In the genomic region with DNA sequence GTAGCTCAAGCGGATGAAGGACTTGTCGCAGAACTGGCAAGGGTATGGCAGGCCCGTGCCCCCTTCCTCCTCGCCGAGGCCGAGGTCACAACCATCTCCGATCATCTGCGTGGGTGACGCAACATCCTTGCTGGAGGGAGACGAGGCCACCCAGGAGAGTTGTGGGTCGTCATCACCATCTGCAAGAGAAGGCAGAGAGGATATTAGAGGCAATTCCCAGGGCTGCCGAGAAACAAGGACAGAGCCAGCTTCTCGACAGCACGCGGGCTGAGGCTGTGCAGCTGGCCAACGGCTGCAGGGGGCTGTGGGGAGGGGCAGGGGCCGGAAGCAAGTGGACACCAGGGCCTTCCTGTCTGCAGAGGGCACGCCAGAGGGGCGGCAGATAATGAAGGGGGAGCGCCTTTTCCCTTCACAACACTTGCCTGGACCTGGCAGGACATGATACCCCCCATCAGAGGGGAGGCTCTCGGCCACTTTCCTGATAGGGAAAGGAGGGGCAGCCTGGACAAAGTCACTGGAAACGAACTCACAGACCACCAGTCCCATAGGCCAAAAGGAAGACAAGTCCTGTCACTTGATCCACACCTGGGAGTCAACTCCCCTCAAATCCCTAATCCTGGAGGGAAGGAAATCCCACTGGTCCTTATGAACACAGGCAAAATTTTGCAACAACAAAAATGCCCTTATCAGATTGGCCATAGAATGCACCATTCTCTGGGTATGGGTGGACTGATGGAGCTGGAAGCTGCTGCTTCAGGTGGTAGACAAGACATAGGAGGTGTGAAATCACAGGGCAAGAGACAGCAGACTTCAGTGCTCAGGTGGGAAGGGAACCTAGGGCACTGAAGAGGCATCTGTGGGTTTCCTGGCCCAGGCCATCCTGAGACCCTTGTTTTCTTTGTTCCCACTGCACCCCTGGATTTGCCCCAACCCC, we compare ENCODE assay signal across 12 cellular contexts.
DNase-seq lines count a peak whose midpoint lies in the region; ATAC-seq and TF ChIP-seq lines count a peak whose summit lies in the region.
"Had no signal": no experiment of that assay in that cellular context is flagged by ENCODE, and none has a peak within 500 bp of the region (broad histone marks: within the 10 kb centered on the region; RNA-seq: fewer than 3 reads in every experiment).

No MANE protein-coding gene starts in this region.

- CTCF ChIA-PET in T-cell (lab: Charles Lee), result no interaction called here
- CTCF ChIA-PET in activated CD8-positive, alpha-beta memory T cell treated with anti-CD3 and anti-CD28 coated beads, Interleukin-2, amount 10 ng/mL, durations not matched to agents 7 days and 5 days (lab: Charles Lee), result no interaction called here

- ATAC-seq in mucosa of descending colon, result peak; percentile 20
- no peak for ATAC-seq in T-cell (replicated peaks in 1 of 4)
- no peak for ATAC-seq in activated CD8-positive, alpha-beta memory T cell treated with anti-CD3 and anti-CD28 coated beads, Interleukin-2, amount 10 ng/mL, durations not matched to agents 7 days and 5 days
- no peak for ATAC-seq in HG03175 (IDR thresholded peaks at IDR 0.05; ENCODE audit: unreplicated experiment)

- no peak for TF ChIP-seq CTCF in mucosa of descending colon (IDR thresholded peaks at IDR 0.05)

- H3K27me3 Mint-ChIP-seq in T-cell, result peaks cover 3 to 10% of the 10 kb centered on the region in 2 donors
- H3K27me3 Mint-ChIP-seq in activated CD8-positive, alpha-beta memory T cell treated with anti-CD3 and anti-CD28 coated beads, Interleukin-2, amount 10 ng/mL, durations not matched to agents 7 days and 5 days, result no peaks in the 10 kb centered on the region

- H3K4me3 ChIP-seq in SJSA1, result no peak overlapping the region
- no peak overlapping the region for H3K4me3 ChIP-seq in esophagus (ENCODE audit: low read depth in 1 of 2, low read length in 2 of 2)
- H3K4me3 ChIP-seq in mucosa of descending colon, result no peak overlapping the region
- no peak overlapping the region for H3K4me3 ChIP-seq in stomach smooth muscle (ENCODE audit: low read length in 2 of 2)

- H3K36me3 Mint-ChIP-seq in T-cell, result no peaks in the 10 kb centered on the region
- no peaks in the 10 kb centered on the region for H3K36me3 Mint-ChIP-seq in activated CD8-positive, alpha-beta memory T cell treated with anti-CD3 and anti-CD28 coated beads, Interleukin-2, amount 10 ng/mL, durations not matched to agents 7 days and 5 days

- H3K4me1 Mint-ChIP-seq in T-cell, result no peaks in the 10 kb centered on the region
- no peaks in the 10 kb centered on the region for H3K4me1 Mint-ChIP-seq in activated CD8-positive, alpha-beta memory T cell treated with anti-CD3 and anti-CD28 coated beads, Interleukin-2, amount 10 ng/mL, durations not matched to agents 7 days and 5 days

- POLR2A ChIA-PET in T-cell (lab: Charles Lee), result no interaction called here

- peak; percentile 68 to 75 for DNase-seq in SJSA1 (ENCODE audit: low read depth in 1 of 2, low spot score in 2 of 2)
- peak in 1 of 3 donors; percentile 8 for DNase-seq in mucosa of descending colon
- DNase-seq in T-cell, result no peak
- DNase-seq in activated CD8-positive, alpha-beta memory T cell treated with anti-CD3 and anti-CD28 coated beads, Interleukin-2, amount 10 ng/mL, durations not matched to agents 7 days and 5 days, result no peak
- no peak for DNase-seq in activated CD4-positive, CD25-positive, alpha-beta regulatory T cell treated with anti-CD3 and anti-CD28 coated beads, Interleukin-2, amount 50 U/mL, for 72 hours
- DNase-seq: activated CD4-positive, alpha-beta T cell treated with anti-CD3 and anti-CD28 coated beads, Interleukin-2, amount 50 U/mL, for 1 hour; activated effector memory CD4-positive, alpha-beta T cell treated with Interleukin-2 at 50 U/mL for 16 hours; NCI-H2227 treated with DMSO at 0.1 percent for 48 hours had no signal

- intact Hi-C loops in mucosa of descending colon (cut with DNase I, micrococcal nuclease), result no loop called here

- H3K4me3 Mint-ChIP-seq in T-cell, result no peak overlapping the region
- no peak overlapping the region for H3K4me3 Mint-ChIP-seq in activated CD8-positive, alpha-beta memory T cell treated with anti-CD3 and anti-CD28 coated beads, Interleukin-2, amount 10 ng/mL, durations not matched to agents 7 days and 5 days
- H3K4me3 Mint-ChIP-seq: stimulated activated naive CD8-positive, alpha-beta T cell treated with anti-CD3 and anti-CD28 coated beads, Interleukin-15, Interleukin-2, amounts not matched to agents 100 ng/mL and 50 ng/mL, for 24 hours had no signal

- 68 to 71% methylated on average over 22 of the region's 22 CpGs for WGBS in esophagus, 2 donors

- H3K36me3 ChIP-seq in SJSA1 (no peaks in the 10 kb centered on the region; the same call in 1 of the 2 replicates), esophagus (ENCODE audit: control insufficient read depth in 2 of 2, insufficient read depth in 2 of 2, low read length in 1 of 2) (no peaks in the 10 kb centered on the region), mucosa of descending colon (ENCODE audit: low read depth) (no peaks in the 10 kb centered on the region), stomach smooth muscle (ENCODE audit: control insufficient read depth in 2 of 2, insufficient read depth in 2 of 2, low read length in 2 of 2) (peaks cover 27 to 28% of the 10 kb centered on the region in 2 donors)

- peaks cover 48% of the 10 kb centered on the region for H3K4me1 ChIP-seq in SJSA1 (replicated peaks)
- H3K4me1 ChIP-seq in esophagus (ENCODE audit: control insufficient read depth in 2 of 2, insufficient read depth in 2 of 2, low read length in 1 of 2), result peaks cover 0 to 4% of the 10 kb centered on the region in 2 donors
- H3K4me1 ChIP-seq in mucosa of descending colon (ENCODE audit: low read depth), result no peaks in the 10 kb centered on the region
- peaks cover 25% of the 10 kb centered on the region for H3K4me1 ChIP-seq in stomach smooth muscle (ENCODE audit: control insufficient read depth, insufficient read depth, low read length)

- H3K9me3 Mint-ChIP-seq in T-cell, result no peaks in the 10 kb centered on the region
- no peaks in the 10 kb centered on the region for H3K9me3 Mint-ChIP-seq in activated CD8-positive, alpha-beta memory T cell treated with anti-CD3 and anti-CD28 coated beads, Interleukin-2, amount 10 ng/mL, durations not matched to agents 7 days and 5 days (ENCODE audit: low read depth)

- peak overlapping the region in 1 of 2 donors; percentile 49 for H3K9ac ChIP-seq in stomach smooth muscle (ENCODE audit: low read length in 2 of 2)

- no peaks in the 10 kb centered on the region for H3K9me3 ChIP-seq in SJSA1 (replicated peaks)
- no peaks in the 10 kb centered on the region for H3K9me3 ChIP-seq in esophagus (ENCODE audit: control insufficient read depth in 2 of 2, insufficient read depth in 1 of 2, low read depth in 1 of 2, low read length in 1 of 2)
- no peaks in the 10 kb centered on the region for H3K9me3 ChIP-seq in mucosa of descending colon
- no peaks in the 10 kb centered on the region for H3K9me3 ChIP-seq in stomach smooth muscle (ENCODE audit: control insufficient read depth in 2 of 2, low read length in 2 of 2)

- no peak overlapping the region for H3K27ac Mint-ChIP-seq in T-cell
- no peak overlapping the region for H3K27ac Mint-ChIP-seq in activated CD8-positive, alpha-beta memory T cell treated with anti-CD3 and anti-CD28 coated beads, Interleukin-2, amount 10 ng/mL, durations not matched to agents 7 days and 5 days
- H3K27ac Mint-ChIP-seq: stimulated activated naive CD8-positive, alpha-beta T cell treated with anti-CD3 and anti-CD28 coated beads, Interleukin-15, Interleukin-2, amounts not matched to agents 100 ng/mL and 50 ng/mL, for 24 hours had no signal

- H3K27ac ChIP-seq in SJSA1 (peak overlapping the region; percentile 1; the same call in 1 of the 2 replicates), esophagus (ENCODE audit: low read depth in 2 of 2, low read length in 1 of 2) (peak overlapping the region; percentile 6 to 27), stomach smooth muscle (ENCODE audit: low read length) (peak overlapping the region; percentile 74)

- H3K27me3 ChIP-seq in SJSA1 (replicated peaks), result no peaks in the 10 kb centered on the region
- no peaks in the 10 kb centered on the region for H3K27me3 ChIP-seq in esophagus (ENCODE audit: control insufficient read depth in 1 of 2, insufficient read depth in 2 of 2, low read length in 2 of 2)
- H3K27me3 ChIP-seq in stomach smooth muscle (ENCODE audit: control insufficient read depth in 1 of 2, insufficient read depth in 2 of 2, low read length in 2 of 2), result no peaks in the 10 kb centered on the region

Comparison
In these comparisons a context has a peak if more than half of its experiments do, and no peak if none do; other contexts are left out.
1. DNase-seq: peak in SJSA1 (2 of 2); none in T-cell (0 of 34), activated CD8-positive, alpha-beta memory T cell treated with anti-CD3 and anti-CD28 coated beads, Interleukin-2, amount 10 ng/mL, durations not matched to agents 7 days and 5 days (single experiment) and activated CD4-positive, CD25-positive, alpha-beta regulatory T cell treated with anti-CD3 and anti-CD28 coated beads, Interleukin-2, amount 50 U/mL, for 72 hours (single experiment).
2. H3K27ac ChIP-seq: peak in every context shown above with its lines; median percentile 74 in stomach smooth muscle; 16 in esophagus; 1 in SJSA1.